8 cellular contexts compared by ENCODE assay signal in the genomic region with DNA sequence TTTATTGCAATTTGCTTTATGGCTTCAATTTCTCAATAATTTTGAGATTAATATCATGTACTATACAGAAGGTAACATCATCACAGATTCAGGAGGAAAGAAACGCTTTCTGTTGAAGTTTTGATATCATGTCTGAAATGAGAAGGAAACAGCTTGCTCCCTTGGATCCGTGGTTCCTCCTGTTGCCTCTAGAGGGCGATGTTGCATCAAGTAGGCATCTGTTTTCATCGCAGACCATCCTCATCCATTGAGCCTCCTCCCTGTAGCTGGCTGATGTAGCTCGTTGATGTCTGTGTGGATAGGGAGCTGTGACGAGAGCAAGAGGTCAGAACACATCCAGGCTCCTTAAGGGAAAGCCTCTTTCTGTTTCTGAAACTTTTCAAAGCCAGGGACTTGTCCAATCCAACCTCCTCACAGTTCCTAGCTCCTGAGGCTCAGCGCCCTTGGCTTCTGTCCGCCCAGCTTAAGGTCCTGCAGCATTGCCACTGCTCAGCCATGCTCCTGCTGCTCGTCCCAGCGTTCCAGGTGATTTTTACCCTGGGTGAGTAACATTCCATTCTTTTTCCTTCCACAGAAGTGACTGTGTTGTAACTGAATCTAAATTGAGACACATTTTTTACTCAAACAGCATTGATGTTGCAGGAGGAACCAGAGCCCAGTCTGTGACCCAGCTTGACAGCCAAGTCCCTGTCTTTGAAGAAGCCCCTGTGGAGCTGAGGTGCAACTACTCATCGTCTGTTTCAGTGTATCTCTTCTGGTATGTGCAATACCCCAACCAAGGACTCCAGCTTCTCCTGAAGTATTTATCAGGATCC.
A peak's percentile ranks its signal among the peaks of the same experiment; 100 is the strongest.
DNase-seq lines count a peak whose midpoint lies in the region; ATAC-seq, FAIRE-seq and TF ChIP-seq lines count a peak whose summit lies in the region.

No MANE protein-coding gene starts in this region.

- H3K9ac ChIP-seq in parathyroid adenoma, result no peak overlapping the region

- no peaks in the 10 kb centered on the region for H3K79me2 ChIP-seq in parathyroid adenoma

- no peak overlapping the region for H2AFZ ChIP-seq in parathyroid adenoma

- H3K27ac ChIP-seq in parathyroid adenoma, result no peak overlapping the region

- TF ChIP-seq CTCF in BE2C (IDR thresholded peaks at IDR 0.05; ENCODE audit: low read depth, low read length), result peak; percentile 93
- peak; percentile 76 for TF ChIP-seq CTCF in fibroblast of pulmonary artery (IDR thresholded peaks at IDR 0.05; ENCODE audit: low read length, missing control alignments)
- TF ChIP-seq CTCF in parathyroid adenoma (IDR thresholded peaks at IDR 0.05), result peak; percentile 23

- H3K9me3 ChIP-seq in BE2C (no peaks in the 10 kb centered on the region), parathyroid adenoma (ENCODE audit: control insufficient read depth, low read length) (no peaks in the 10 kb centered on the region)

- DNase-seq in BE2C (peak; percentile 53), GM18507 (ENCODE audit: extremely low spot score, insufficient read length, low read depth) (peak; percentile 26), NCI-H2227 treated with DMSO at 0.1 percent for 48 hours (lab: John Stamatoyannopoulos, UW) (peak; percentile 1), activated T-cell treated with anti-CD3 and anti-CD28 coated beads for 1 hour (ENCODE audit: low read depth) (peak; percentile 19), fibroblast of pulmonary artery (ENCODE audit: low read depth) (peak; percentile 30), AG20443 (ENCODE audit: low spot score) (no peak)

- no peak overlapping the region for H3K4me2 ChIP-seq in parathyroid adenoma (ENCODE audit: low read length)

- H3K4me3 ChIP-seq in BE2C (ENCODE audit: low read depth, low read length) (no peak overlapping the region), fibroblast of pulmonary artery (replicated peaks; ENCODE audit: low read depth, low read length) (no peak overlapping the region), parathyroid adenoma (ENCODE audit: low read depth, low read length) (no peak overlapping the region)

- FAIRE-seq in GM18507 (lab: Jason Lieb, UNC), result peak; percentile 93

- no peaks in the 10 kb centered on the region for H3K4me1 ChIP-seq in BE2C
- no peaks in the 10 kb centered on the region for H3K4me1 ChIP-seq in parathyroid adenoma

- no peaks in the 10 kb centered on the region for H3K36me3 ChIP-seq in BE2C
- no peaks in the 10 kb centered on the region for H3K36me3 ChIP-seq in parathyroid adenoma (ENCODE audit: control insufficient read depth, insufficient read depth, low read length)

- ATAC-seq in HG03571 (IDR thresholded peaks at IDR 0.05; ENCODE audit: unreplicated experiment), result no peak

- H3K27me3 ChIP-seq in BE2C (no peaks in the 10 kb centered on the region), parathyroid adenoma (ENCODE audit: control insufficient read depth, insufficient read depth, low read length) (no peaks in the 10 kb centered on the region)

Comparison
In these comparisons a context has a peak if more than half of its experiments do, and no peak if none do; other contexts are left out.
1. CTCF ChIP-seq: peak in every context shown above with its lines; median percentile 93 in BE2C; 76 in fibroblast of pulmonary artery; 23 in parathyroid adenoma.